ENCODE assay signal across 23 cellular contexts in the genomic region with DNA sequence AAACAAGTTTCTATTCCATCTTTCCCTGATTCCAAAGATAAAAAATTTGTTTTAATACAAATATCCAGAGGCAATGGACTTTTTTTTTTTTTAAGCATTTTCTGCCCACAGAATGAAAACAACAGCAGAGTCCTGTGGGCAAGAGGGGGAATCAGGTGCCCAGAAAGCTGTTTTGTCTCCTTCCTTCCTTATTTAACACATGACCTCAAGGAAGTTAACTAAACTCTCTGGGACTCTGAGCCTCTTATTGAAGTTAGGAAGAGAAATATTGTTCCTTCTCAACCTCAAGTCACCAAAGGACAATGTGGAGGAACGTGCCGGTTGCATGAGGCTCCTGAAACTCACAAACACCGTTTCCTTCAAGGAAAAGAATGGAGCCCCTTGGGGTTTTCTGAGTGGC. TPM values are rescaled to one million over a fixed set of nuclear protein-coding genes. Genes with fewer than 3 reads are reported as not detected.
DNase-seq lines count a peak whose midpoint lies in the region; ATAC-seq lines count a peak whose summit lies in the region.
"Had no signal": no experiment of that assay in that cellular context is flagged by ENCODE, and none has a peak within 500 bp of the region (broad histone marks: within the 10 kb centered on the region; RNA-seq: fewer than 3 reads in every experiment).

No MANE protein-coding gene starts in this region.

- H3K36me3 Mint-ChIP-seq in naive thymus-derived CD4-positive, alpha-beta T cell, result peaks cover 31 to 75% (median 70%) of the 10 kb centered on the region in 5 donors
- H3K36me3 Mint-ChIP-seq in activated T-helper 1 cell treated with anti-CD3 and anti-CD28 coated beads, Interleukin-12 subunit alpha, Interleukin-12 subunit beta, Interleukin-2, Interleukin-4 antibody, amounts not matched to agents 30 ng/mL and 10 ng/mL and 1 ng/mL, durations not matched to agents 14 hours and 24 hours and 36 hours (ENCODE audit: low read depth), result peaks cover 80% of the 10 kb centered on the region

- H3K4me2 ChIP-seq in BLaER1, result peak overlapping the region; percentile 53
- H3K4me2 ChIP-seq: KMS-11, SK-N-SH had no signal

- H3K36me3 ChIP-seq in BLaER1 (peaks cover 71% of the 10 kb centered on the region), subcutaneous abdominal adipose tissue (ENCODE audit: control insufficient read depth in 5 of 5, insufficient read depth in 5 of 5, low read length in 5 of 5) (peaks cover 11 to 89% (median 65%) of the 10 kb centered on the region in 5 donors)
- H3K36me3 ChIP-seq in naive thymus-derived CD4-positive, alpha-beta T cell (ENCODE audit: control insufficient read depth in 2 of 3, insufficient read depth in 3 of 3, low read length in 3 of 3), result peaks cover 49 to 94% (median 73%) of the 10 kb centered on the region in 3 experiments
- H3K36me3 ChIP-seq: HAP-1 had no signal

- H3K9ac ChIP-seq in BLaER1, result no peak overlapping the region
- H3K9ac ChIP-seq in subcutaneous abdominal adipose tissue (ENCODE audit: low read length in 5 of 5), result peak overlapping the region in 1 of 5 donors; percentile 14
- H3K9ac ChIP-seq: KMS-11, SK-N-SH had no signal

- ATAC-seq in naive thymus-derived CD4-positive, alpha-beta T cell, result no peak
- ATAC-seq in HG02852 (IDR thresholded peaks at IDR 0.05; ENCODE audit: unreplicated experiment), result no peak
- ATAC-seq: activated CD4-positive, alpha-beta T cell treated with anti-CD3 and anti-CD28 coated beads for 36 hours; activated CD8-positive, alpha-beta T cell treated with anti-CD3 and anti-CD28 coated beads, Interleukin-2, amount 10 ng/mL, durations not matched to agents 7 days and 5 days had no signal

- no peak overlapping the region for H3K27ac ChIP-seq in BLaER1
- no peak overlapping the region for H3K27ac ChIP-seq in naive thymus-derived CD4-positive, alpha-beta T cell (ENCODE audit: low read depth, low read length)
- peak overlapping the region; percentile 85 for H3K27ac ChIP-seq in subcutaneous abdominal adipose tissue (ENCODE audit: low read depth, low read length)
- H3K27ac ChIP-seq: ascending aorta, KMS-11 had no signal

- H3K27ac Mint-ChIP-seq in naive thymus-derived CD4-positive, alpha-beta T cell, result peak overlapping the region in 5 of 9 donors; percentile 28 to 84 (median 44)
- H3K27ac Mint-ChIP-seq in activated T-helper 1 cell treated with anti-CD3 and anti-CD28 coated beads, Interleukin-12 subunit alpha, Interleukin-12 subunit beta, Interleukin-2, Interleukin-4 antibody, amounts not matched to agents 30 ng/mL and 10 ng/mL and 1 ng/mL, durations not matched to agents 14 hours and 24 hours and 36 hours, result no peak overlapping the region
- H3K27ac Mint-ChIP-seq: activated CD4-positive, alpha-beta T cell treated with anti-CD3 and anti-CD28 coated beads for 36 hours; activated CD8-positive, alpha-beta T cell treated with anti-CD3 and anti-CD28 coated beads, Interleukin-2, amount 10 ng/mL, durations not matched to agents 7 days and 5 days; activated naive CD8-positive, alpha-beta T cell treated with anti-CD3 and anti-CD28 coated beads, Interleukin-2, amount 10 ng/mL, durations not matched to agents 7 days and 5 days had no signal

- DNase-seq in Kasumi-1 (lab: John Stamatoyannopoulos, UW) (peak; percentile 0 to 8), LoVo (ENCODE audit: low spot score) (no peak), GM19240 (ENCODE audit: insufficient read length, low spot score) (no peak)
- no peak for DNase-seq in naive thymus-derived CD4-positive, alpha-beta T cell
- no peak for DNase-seq in activated T-helper 1 cell treated with anti-CD3 and anti-CD28 coated beads, Interleukin-12 subunit alpha, Interleukin-12 subunit beta, Interleukin-2, Interleukin-4 antibody, amounts not matched to agents 30 ng/mL and 10 ng/mL and 1 ng/mL, durations not matched to agents 14 hours and 24 hours and 36 hours (ENCODE audit: low spot score)
- DNase-seq: activated CD4-positive, alpha-beta T cell treated with anti-CD3 and anti-CD28 coated beads for 36 hours; activated CD8-positive, alpha-beta T cell treated with anti-CD3 and anti-CD28 coated beads, Interleukin-2, amount 10 ng/mL, durations not matched to agents 7 days and 5 days; activated gamma-delta T cell; activated naive CD8-positive, alpha-beta T cell treated with anti-CD3 and anti-CD28 coated beads, Interleukin-2, amount 10 ng/mL, durations not matched to agents 7 days and 5 days; activated T-cell treated with anti-CD3 and anti-CD28 coated beads for 4 hours; Caco-2; foreskin melanocyte; mesendoderm; nucleus accumbens; SK-N-SH; T-helper 2 cell had no signal

- H3K9me3 Mint-ChIP-seq in naive thymus-derived CD4-positive, alpha-beta T cell, result peaks cover 0 to 11% (median 1%) of the 10 kb centered on the region in 11 donors
- H3K9me3 Mint-ChIP-seq in activated T-helper 1 cell treated with anti-CD3 and anti-CD28 coated beads, Interleukin-12 subunit alpha, Interleukin-12 subunit beta, Interleukin-2, Interleukin-4 antibody, amounts not matched to agents 30 ng/mL and 10 ng/mL and 1 ng/mL, durations not matched to agents 14 hours and 24 hours and 36 hours, result peaks cover 21% of the 10 kb centered on the region

- no peak overlapping the region for H3K4me3 Mint-ChIP-seq in naive thymus-derived CD4-positive, alpha-beta T cell
- no peak overlapping the region for H3K4me3 Mint-ChIP-seq in activated T-helper 1 cell treated with anti-CD3 and anti-CD28 coated beads, Interleukin-12 subunit alpha, Interleukin-12 subunit beta, Interleukin-2, Interleukin-4 antibody, amounts not matched to agents 30 ng/mL and 10 ng/mL and 1 ng/mL, durations not matched to agents 14 hours and 24 hours and 36 hours
- H3K4me3 Mint-ChIP-seq: activated CD4-positive, alpha-beta T cell treated with anti-CD3 and anti-CD28 coated beads for 36 hours; activated CD8-positive, alpha-beta T cell treated with anti-CD3 and anti-CD28 coated beads, Interleukin-2, amount 10 ng/mL, durations not matched to agents 7 days and 5 days; activated naive CD8-positive, alpha-beta T cell treated with anti-CD3 and anti-CD28 coated beads, Interleukin-2, amount 10 ng/mL, durations not matched to agents 7 days and 5 days had no signal

- peaks cover 0 to under 1% (median 0%) of the 10 kb centered on the region in 5 donors for H3K27me3 Mint-ChIP-seq in naive thymus-derived CD4-positive, alpha-beta T cell
- no peaks in the 10 kb centered on the region for H3K27me3 Mint-ChIP-seq in activated T-helper 1 cell treated with anti-CD3 and anti-CD28 coated beads, Interleukin-12 subunit alpha, Interleukin-12 subunit beta, Interleukin-2, Interleukin-4 antibody, amounts not matched to agents 30 ng/mL and 10 ng/mL and 1 ng/mL, durations not matched to agents 14 hours and 24 hours and 36 hours (ENCODE audit: insufficient read depth)
- H3K27me3 Mint-ChIP-seq: activated CD4-positive, alpha-beta T cell treated with anti-CD3 and anti-CD28 coated beads for 36 hours; activated naive CD8-positive, alpha-beta T cell treated with anti-CD3 and anti-CD28 coated beads, Interleukin-2, amount 10 ng/mL, durations not matched to agents 7 days and 5 days had no signal

- no peak overlapping the region for H3K4me3 ChIP-seq in BLaER1
- no peak overlapping the region for H3K4me3 ChIP-seq in naive thymus-derived CD4-positive, alpha-beta T cell (ENCODE audit: low read length)
- no peak overlapping the region for H3K4me3 ChIP-seq in subcutaneous abdominal adipose tissue (ENCODE audit: low read depth in 1 of 5, low read length in 5 of 5)
- H3K4me3 ChIP-seq: ascending aorta, coronary artery, HAP-1 had no signal

- CTCF ChIA-PET in naive thymus-derived CD4-positive, alpha-beta T cell (lab: Charles Lee), result interaction anchor here (0.5 to 1.4 kb wide), 4 partner anchors 9 to 112 kb away, joined by 3 read pairs; no protein-coding TSS in a partner anchor

- H3K4me1 ChIP-seq in BLaER1 (peaks cover 38% of the 10 kb centered on the region), subcutaneous abdominal adipose tissue (ENCODE audit: control insufficient read depth in 5 of 5, insufficient read depth in 5 of 5, low read length in 5 of 5) (peaks cover 2 to 46% (median 34%) of the 10 kb centered on the region in 5 donors)
- peaks cover 7 to 14% of the 10 kb centered on the region in 2 donors for H3K4me1 ChIP-seq in naive thymus-derived CD4-positive, alpha-beta T cell (ENCODE audit: control insufficient read depth in 2 of 2, insufficient read depth in 2 of 2, low read length in 2 of 2)
- H3K4me1 ChIP-seq: ascending aorta, Caco-2 had no signal

- intact Hi-C loops in naive thymus-derived CD4-positive, alpha-beta T cell (cut with micrococcal nuclease), result no loop called here
- intact Hi-C loops in activated T-helper 1 cell treated with anti-CD3 and anti-CD28 coated beads, Interleukin-12 subunit alpha, Interleukin-12 subunit beta, Interleukin-2, Interleukin-4 antibody, amounts not matched to agents 30 ng/mL and 10 ng/mL and 1 ng/mL, durations not matched to agents 14 hours and 24 hours and 36 hours (cut with micrococcal nuclease), result no loop called here

- POLR2A ChIA-PET in naive thymus-derived CD4-positive, alpha-beta T cell (lab: Charles Lee), result interaction anchor here (0.6 to 1.5 kb wide), 6 partner anchors 12 to 70 kb away, joined by 3 to 8 read pairs (median 3); no protein-coding TSS in a partner anchor

- H3K27me3 ChIP-seq in BLaER1, result 0 out of 2 replicates have a peak, but pooled peaks cover 5% of the 10 kb centered on the region
- H3K27me3 ChIP-seq in naive thymus-derived CD4-positive, alpha-beta T cell (ENCODE audit: control insufficient read depth in 2 of 2, insufficient read depth in 2 of 2, low read length in 2 of 2), result no peaks in the 10 kb centered on the region
- no peaks in the 10 kb centered on the region for H3K27me3 ChIP-seq in subcutaneous abdominal adipose tissue (ENCODE audit: control insufficient read depth in 5 of 5, insufficient read depth in 4 of 5, low read length in 5 of 5)
- H3K27me3 ChIP-seq: ascending aorta had no signal

- H3K4me1 Mint-ChIP-seq in naive thymus-derived CD4-positive, alpha-beta T cell, result peaks cover 14 to 48% (median 34%) of the 10 kb centered on the region in 7 donors
- H3K4me1 Mint-ChIP-seq in activated T-helper 1 cell treated with anti-CD3 and anti-CD28 coated beads, Interleukin-12 subunit alpha, Interleukin-12 subunit beta, Interleukin-2, Interleukin-4 antibody, amounts not matched to agents 30 ng/mL and 10 ng/mL and 1 ng/mL, durations not matched to agents 14 hours and 24 hours and 36 hours (ENCODE audit: low read depth), result peaks cover 23% of the 10 kb centered on the region

- H4K20me1 ChIP-seq in BLaER1, result no peaks in the 10 kb centered on the region

- H3K9me3 ChIP-seq in BLaER1 (peaks cover 20% of the 10 kb centered on the region), subcutaneous abdominal adipose tissue (ENCODE audit: control insufficient read depth in 5 of 5, low read length in 5 of 5) (peaks cover 0 to 8% (median 3%) of the 10 kb centered on the region in 5 donors)
- no peaks in the 10 kb centered on the region for H3K9me3 ChIP-seq in naive thymus-derived CD4-positive, alpha-beta T cell (ENCODE audit: control insufficient read depth in 2 of 3, low read length in 3 of 3)

RNA-seq across cellular contexts. Expression of a gene that starts 34.9 kb away (rescaled TPM):
- total RNA-seq in naive thymus-derived CD4-positive, alpha-beta T cell, result 100 to 1,000 TPM; 126 to 278 (median 208) TPM
- 100 to 1,000 TPM; 525 to 563 TPM for polyA plus RNA-seq in naive thymus-derived CD4-positive, alpha-beta T cell
- total RNA-seq in activated T-helper 1 cell treated with anti-CD3 and anti-CD28 coated beads, Interleukin-12 subunit alpha, Interleukin-12 subunit beta, Interleukin-2, Interleukin-4 antibody, amounts not matched to agents 30 ng/mL and 10 ng/mL and 1 ng/mL, durations not matched to agents 14 hours and 24 hours and 36 hours, result 197 and 199 TPM in 2 replicates

Comparison
In these comparisons a context has a peak if more than half of its experiments do, and no peak if none do; other contexts are left out.
1. DNase-seq: peak in Kasumi-1 (2 of 2); none in naive thymus-derived CD4-positive, alpha-beta T cell (0 of 9), LoVo (single experiment), activated T-helper 1 cell treated with anti-CD3 and anti-CD28 coated beads, Interleukin-12 subunit alpha, Interleukin-12 subunit beta, Interleukin-2, Interleukin-4 antibody, amounts not matched to agents 30 ng/mL and 10 ng/mL and 1 ng/mL, durations not matched to agents 14 hours and 24 hours and 36 hours (single experiment) and GM19240 (single experiment).